ENCODE assay signal across 12 cellular contexts in genomic region chr15:31554261-31554660, GRCh38.
DNase-seq lines count a peak whose midpoint lies in the region; ATAC-seq and TF ChIP-seq lines count a peak whose summit lies in the region.
"Had no signal": no experiment of that assay in that cellular context is flagged by ENCODE, and none has a peak within 500 bp of the region (broad histone marks: within the 10 kb centered on the region; RNA-seq: fewer than 3 reads in every experiment).

No MANE protein-coding gene starts in this region.

- peak overlapping the region in 3 of 4 donors; percentile 64 to 72 (median 70) for H3K27ac ChIP-seq in gastrocnemius medialis
- H3K27ac ChIP-seq: testis had no signal

- in situ Hi-C loops in gastrocnemius medialis (cut with MboI; ENCODE audit: low sequenced_read_pairs in 4 of 4) = no loop called here

- H3K9ac ChIP-seq in adipocyte (ENCODE audit: low read length) = no peak overlapping the region

- H3K4me3 ChIP-seq in adipocyte (ENCODE audit: low read length) (no peak overlapping the region), gastrocnemius medialis (no peak overlapping the region)
- H3K4me3 ChIP-seq: testis had no signal

- H3K27me3 ChIP-seq in adipocyte (replicated peaks; ENCODE audit: control insufficient read depth, insufficient read depth, low read length) = no peaks in the 10 kb centered on the region
- no peaks in the 10 kb centered on the region for H3K27me3 ChIP-seq in gastrocnemius medialis
- H3K27me3 ChIP-seq: testis had no signal

- H3K36me3 ChIP-seq in adipocyte (ENCODE audit: control insufficient read depth, insufficient read depth, low read length, severe bottlenecking) (no peaks in the 10 kb centered on the region), gastrocnemius medialis (no peaks in the 10 kb centered on the region)

- ATAC-seq in gastrocnemius medialis = peak in 1 of 2 donors; percentile 46
- no peak for ATAC-seq in GM18520 (IDR thresholded peaks at IDR 0.05; ENCODE audit: unreplicated experiment)
- ATAC-seq: activated naive CD8-positive, alpha-beta T cell treated with anti-CD3 and anti-CD28 coated beads, Interleukin-2, amount 50 U/mL, for 24 hours had no signal

- peak; percentile 8 for DNase-seq in GOT3 (lab: John Stamatoyannopoulos, UW)
- DNase-seq in adipocyte (ENCODE audit: low read depth) = peak; percentile 23
- DNase-seq in glomerular visceral epithelial cell (ENCODE audit: extremely low spot score) = peak; percentile 53
- peak in 1 of 2 donors; percentile 20 for DNase-seq in gastrocnemius medialis
- no peak for DNase-seq in T-helper 9 cell
- DNase-seq in DMS79 treated with DMSO at 0.1 percent for 48 hours (lab: John Stamatoyannopoulos, UW) = no peak
- DNase-seq in D341Med (ENCODE audit: low spot score) = no peak
- DNase-seq: activated naive CD8-positive, alpha-beta T cell treated with anti-CD3 and anti-CD28 coated beads, Interleukin-2, amount 50 U/mL, for 24 hours; erythroblast; SHP77 treated with DMSO at 0.1 percent for 48 hours; testis had no signal

- TF ChIP-seq POLR2A in gastrocnemius medialis (IDR thresholded peaks at IDR 0.05) = no peak

- no peak for TF ChIP-seq CTCF in gastrocnemius medialis (IDR thresholded peaks at IDR 0.05 in 4 of 5, conservative IDR thresholded peaks at IDR 0.05 in 1 of 5)

- H3K9me3 ChIP-seq in adipocyte (ENCODE audit: control insufficient read depth, low read length) (no peaks in the 10 kb centered on the region), gastrocnemius medialis (no peaks in the 10 kb centered on the region)
- H3K9me3 ChIP-seq: testis had no signal

- intact Hi-C loops in gastrocnemius medialis (cut with DNase I; ENCODE audit: low total_unique reads) = no loop called here

- H3K4me1 ChIP-seq in adipocyte (ENCODE audit: control insufficient read depth, insufficient read depth, low read length) = peaks cover 9% of the 10 kb centered on the region
- peaks cover 0 to 5% of the 10 kb centered on the region in 2 donors for H3K4me1 ChIP-seq in gastrocnemius medialis
- H3K4me1 ChIP-seq: testis had no signal

Comparison
In these comparisons a context has a peak if more than half of its experiments do, and no peak if none do; other contexts are left out.
1. DNase-seq: peak in GOT3 (single experiment), adipocyte (single experiment) and glomerular visceral epithelial cell (single experiment); none in T-helper 9 cell (single experiment), DMS79 treated with DMSO at 0.1 percent for 48 hours (single experiment) and D341Med (single experiment).